Comparison of ENCODE assay signal across 23 cellular contexts in the genomic region with DNA sequence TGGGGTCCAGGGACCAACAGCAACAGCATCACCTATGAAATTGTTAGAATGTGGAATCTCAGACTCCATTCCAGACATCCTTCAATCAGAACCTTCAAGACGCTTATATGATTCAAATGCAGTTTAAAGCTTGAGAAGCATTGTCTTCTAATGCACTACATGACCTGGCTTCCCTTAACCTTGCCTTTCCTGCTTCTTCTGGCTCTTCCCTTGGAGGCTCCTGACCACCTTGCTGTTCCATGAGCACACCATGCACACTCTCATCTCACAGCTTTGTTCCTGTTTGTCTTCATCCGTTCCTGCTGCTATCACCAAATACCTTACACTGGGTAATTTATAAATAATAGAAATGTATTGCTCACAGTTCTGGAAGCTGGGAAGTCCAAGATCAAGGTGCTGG. TPM values are rescaled to one million over a fixed set of nuclear protein-coding genes. Genes with fewer than 3 reads are reported as not detected.
DNase-seq lines count a peak whose midpoint lies in the region; ATAC-seq, FAIRE-seq and TF ChIP-seq lines count a peak whose summit lies in the region.
"Had no signal": no experiment of that assay in that cellular context is flagged by ENCODE, and none has a peak within 500 bp of the region (broad histone marks: within the 10 kb centered on the region; RNA-seq: fewer than 3 reads in every experiment).

No MANE protein-coding gene starts in this region.

- BruUV-seq in IMR-90 (replicated peaks; lab: Mats Ljungman, UMichigan), result no TSS peak

- H3K27ac ChIP-seq in IMR-90 (ENCODE audit: insufficient read depth, low read length), result no peak overlapping the region
- no peak overlapping the region for H3K27ac ChIP-seq in keratinocyte (ENCODE audit: control insufficient read depth, insufficient read depth, low read length)
- H3K27ac ChIP-seq: 22Rv1; BLaER1 treated with 17β-estradiol and CSF1 and Interleukin-3, amounts not matched to agents 10 nM and 100 nM had no signal

- no CpG with 5 or more reads among the region's 2 CpGs for WGBS in IMR-90 (ENCODE audit: extremely low coverage in 2 of 2, insufficient read length in 1 of 2), 2 experiments

- no peak overlapping the region for H3K9ac ChIP-seq in IMR-90 (ENCODE audit: low read depth, low read length)
- no peak overlapping the region for H3K9ac ChIP-seq in keratinocyte (ENCODE audit: control insufficient read depth, extremely low read depth, insufficient read depth, low read length)
- H3K9ac ChIP-seq: BLaER1 treated with 17β-estradiol and CSF1 and Interleukin-3, amounts not matched to agents 10 nM and 100 nM had no signal

- no peak for ATAC-seq in IMR-90 (ENCODE audit: low read depth)
- ATAC-seq: GM12878 had no signal

- H2AFZ ChIP-seq in IMR-90 (replicated peaks; ENCODE audit: low read length, poor library complexity) (no peak overlapping the region), keratinocyte (ENCODE audit: control insufficient read depth, low read length) (no peak overlapping the region)

- dilution Hi-C loops in IMR-90 (cut with HindIII; ENCODE audit: low sequenced_read_pairs, unreplicated experiment) (no loop called here), keratinocyte (cut with MboI; ENCODE audit: extremely low pct_ligation_motif_present, low sequenced_read_pairs) (no loop called here)

- no peak overlapping the region for H3K18ac ChIP-seq in IMR-90 (ENCODE audit: low read depth, low read length)

- H4K8ac ChIP-seq in IMR-90 (ENCODE audit: low read depth in 2 of 2, low read length in 2 of 2), result no peak overlapping the region

- intact Hi-C loops in IMR-90 (cut with micrococcal nuclease), result no loop called here

- CTCF ChIA-PET in IMR-90 (lab: Yijun Ruan, JAX), result no interaction called here

- H2BK5ac ChIP-seq in IMR-90 (ENCODE audit: low read depth, low read length, poor library complexity, severe bottlenecking), result no peak overlapping the region

- H3K4ac ChIP-seq in IMR-90 (ENCODE audit: low read depth, low read length), result no peak overlapping the region

- peaks cover 3% of the 10 kb centered on the region; the same call in 1 of the 2 replicates for H4K20me1 ChIP-seq in IMR-90 (ENCODE audit: insufficient read depth, low read length)
- no peaks in the 10 kb centered on the region for H4K20me1 ChIP-seq in keratinocyte (ENCODE audit: control insufficient read depth, extremely low read depth, insufficient read depth, low read length)

- H3K4me1 ChIP-seq in IMR-90 (ENCODE audit: control insufficient read depth, insufficient read depth, low read length), result peaks cover 2% of the 10 kb centered on the region; the same call in 1 of the 2 replicates
- peaks cover 8% of the 10 kb centered on the region for H3K4me1 ChIP-seq in keratinocyte (ENCODE audit: control insufficient read depth, extremely low read depth, insufficient read depth, low read length)
- H3K4me1 ChIP-seq: BE2C had no signal

- 0 out of 2 replicates have a peak overlapping the region, but pooled peaks have one; percentile 3 for H3K23ac ChIP-seq in IMR-90 (ENCODE audit: low read depth, low read length)

- no peak overlapping the region for H2BK15ac ChIP-seq in IMR-90 (ENCODE audit: low read depth, low read length)

- H3K36me3 ChIP-seq in IMR-90 (ENCODE audit: control insufficient read depth, insufficient read depth, low read length) (peaks cover 3% of the 10 kb centered on the region; the same call in 1 of the 2 replicates), keratinocyte (ENCODE audit: control insufficient read depth in 2 of 2, extremely low read depth in 1 of 2, insufficient read depth in 2 of 2, low read length in 2 of 2) (peaks cover 0 to 6% of the 10 kb centered on the region in 2 experiments)
- H3K36me3 ChIP-seq: BE2C had no signal

- no peak overlapping the region for H4K5ac ChIP-seq in IMR-90 (ENCODE audit: low read depth, low read length)

- no peak for DNase-seq in GM12891 (ENCODE audit: insufficient read length, low spot score)
- no peak for DNase-seq in IMR-90
- DNase-seq in keratinocyte (ENCODE audit: low read depth, low spot score), result no peak
- no peak for DNase-seq in retinal pigment epithelial cell (ENCODE audit: low read depth)
- no peak for DNase-seq in stimulated activated CD4-positive, alpha-beta T cell treated with anti-CD3 and anti-CD28 coated beads, Interleukin-1b, Interleukin-23, amount 100 ng/mL, for 48 hours
- no peak for DNase-seq in RKO (ENCODE audit: low spot score)
- DNase-seq in GM13977 (ENCODE audit: low spot score), result no peak
- DNase-seq: AML-193; BE2C; CD4-positive, alpha-beta T cell; CD8-positive, alpha-beta memory T cell; DMS 273 treated with DMSO at 0.1 percent for 48 hours; DMS79; EL; GDM1; H7; HCEC 1CT had no signal

- no peak for TF ChIP-seq RAD21 in IMR-90 (IDR thresholded peaks at IDR 0.05; ENCODE audit: low read length)

- TF ChIP-seq POLR2A in GM12891 (IDR thresholded peaks at IDR 0.05; ENCODE audit: low read depth, low read length) (no peak), IMR-90 (IDR thresholded peaks at IDR 0.05; ENCODE audit: low read depth, low read length) (no peak)

- no peak overlapping the region for H3K56ac ChIP-seq in IMR-90 (ENCODE audit: extremely low read depth, insufficient read depth, low read length)

- H3K27me3 ChIP-seq in IMR-90 (ENCODE audit: control insufficient read depth, insufficient read depth, low read length), result no peaks in the 10 kb centered on the region
- no peaks in the 10 kb centered on the region for H3K27me3 ChIP-seq in keratinocyte (ENCODE audit: control insufficient read depth, extremely low read depth, insufficient read depth, low read length)
- H3K27me3 ChIP-seq: BE2C; BLaER1 treated with 17β-estradiol and CSF1 and Interleukin-3, amounts not matched to agents 10 nM and 100 nM had no signal

- H3K9me3 ChIP-seq in IMR-90 (ENCODE audit: control insufficient read depth, insufficient read depth, low read length) (no peaks in the 10 kb centered on the region), keratinocyte (ENCODE audit: control insufficient read depth, low read depth, low read length) (no peaks in the 10 kb centered on the region)
- H3K9me3 ChIP-seq: BE2C had no signal

- H2AK9ac ChIP-seq in IMR-90 (replicated peaks; ENCODE audit: low read depth, low read length, poor library complexity), result no peak overlapping the region

- peaks cover 20 to 57% of the 10 kb centered on the region in 2 experiments for H3K79me1 ChIP-seq in IMR-90 (ENCODE audit: low read depth in 1 of 2, low read length in 2 of 2)

- H2BK20ac ChIP-seq in IMR-90 (ENCODE audit: low read depth, low read length), result no peak overlapping the region

- no peak overlapping the region for H3K4me2 ChIP-seq in IMR-90 (ENCODE audit: low read depth, low read length)
- H3K4me2 ChIP-seq in keratinocyte (ENCODE audit: control insufficient read depth, extremely low read depth, insufficient read depth, low read depth, low read length), result no peak overlapping the region
- H3K4me2 ChIP-seq: BLaER1 treated with 17β-estradiol and CSF1 and Interleukin-3, amounts not matched to agents 10 nM and 100 nM had no signal

- no peak for FAIRE-seq in GM12891 (lab: Jason Lieb, UNC)
- FAIRE-seq in keratinocyte (lab: Jason Lieb, UNC), result peak; percentile 60
- FAIRE-seq: A204.1, D721Med, GM12878, H1 had no signal

- no peak overlapping the region for H4K91ac ChIP-seq in IMR-90 (ENCODE audit: insufficient read depth, low read depth, low read length)

- POLR2A ChIA-PET in IMR-90 (lab: Charles Lee; ENCODE audit: unreplicated experiment), result no interaction called here

- no peak for TF ChIP-seq CTCF in IMR-90 (conservative IDR thresholded peaks at IDR 0.05; ENCODE audit: low read depth, low read length)
- no peak for TF ChIP-seq CTCF in keratinocyte (optimal IDR thresholded peaks at IDR 0.05 in 1 of 3, IDR thresholded peaks at IDR 0.05 in 1 of 3, conservative IDR thresholded peaks at IDR 0.05 in 1 of 3; ENCODE audit: extremely low read depth in 1 of 3, insufficient read depth in 2 of 3, low read length in 3 of 3)
- no peak for TF ChIP-seq CTCF in retinal pigment epithelial cell (conservative IDR thresholded peaks at IDR 0.05; ENCODE audit: low read depth, low read length)
- no peak for TF ChIP-seq CTCF in GM13977 (IDR thresholded peaks at IDR 0.05; ENCODE audit: extremely low read depth, insufficient read depth, missing control alignments)

- peaks cover 6% of the 10 kb centered on the region for H3K9me1 ChIP-seq in IMR-90 (ENCODE audit: insufficient read depth, low read length)
- no peaks in the 10 kb centered on the region for H3K9me1 ChIP-seq in keratinocyte (ENCODE audit: control insufficient read depth, extremely low read depth, insufficient read depth, low read length)

- no peak overlapping the region for H2AK5ac ChIP-seq in IMR-90 (ENCODE audit: low read depth, low read length)

- H3K14ac ChIP-seq in IMR-90 (replicated peaks; ENCODE audit: low read depth, low read length), result no peak overlapping the region

- no peak overlapping the region for H2BK120ac ChIP-seq in IMR-90 (ENCODE audit: low read depth, low read length)

- H3K4me3 ChIP-seq in IMR-90 (ENCODE audit: insufficient read depth, low read depth, low read length), result no peak overlapping the region
- no peak overlapping the region for H3K4me3 ChIP-seq in keratinocyte (ENCODE audit: control insufficient read depth in 2 of 3, extremely low read depth in 1 of 3, insufficient read depth in 2 of 3, low read depth in 1 of 3, low read length in 3 of 3)
- H3K4me3 ChIP-seq in retinal pigment epithelial cell (ENCODE audit: low read length), result peak overlapping the region; percentile 64
- H3K4me3 ChIP-seq: BLaER1 treated with 17β-estradiol and CSF1 and Interleukin-3, amounts not matched to agents 10 nM and 100 nM; GM12878 had no signal

- in situ Hi-C loops in IMR-90 (cut with MboI; ENCODE audit: low sequenced_read_pairs), result no loop called here
- in situ Hi-C loops in GM13977 (cut with MboI; ENCODE audit: low pct_unique_long_range_greater_than_20kb, low sequenced_read_pairs, unreplicated experiment), result loop anchor here (25.0 kb wide), 1 partner anchor 257 kb away; no protein-coding TSS in a partner anchor

- H3K79me2 ChIP-seq in keratinocyte (ENCODE audit: control insufficient read depth, insufficient read depth, low read length), result peaks cover 21% of the 10 kb centered on the region

TF ChIP-seq in IMR-90, 13 proteins besides CTCF, POLR2A, EP300 and RAD21 (continues in another document):
- no peak for TF ChIP-seq MAZ (IDR thresholded peaks at IDR 0.05; ENCODE audit: borderline replicate concordance, low read depth, low read length)
- no peak for TF ChIP-seq MAFK (IDR thresholded peaks at IDR 0.05; ENCODE audit: low read depth, low read length)

RNA-seq across cellular contexts. Expression of a gene that starts 26.1 kb away (rescaled TPM):
- 6.0 TPM for polyA plus RNA-seq in GM12891 (2012; ENCODE audit: low read depth, missing spikeins)
- total RNA-seq in IMR-90 (2012; rRNA removed), result 14.2 and 15.8 TPM in 2 replicates
- polyA plus RNA-seq in IMR-90 (2012; rRNA removed), result 4.2 and 4.7 TPM in 2 replicates
- 1.7 and 2.2 TPM in 2 replicates for polyA plus RNA-seq in IMR-90 (2012; cell fraction: cytosol; rRNA removed)
- 5.2 and 12.8 TPM in 2 replicates for polyA plus RNA-seq in IMR-90 (2012; cell fraction: nucleus; rRNA removed; ENCODE audit: low replicate concordance)
- polyA plus RNA-seq in keratinocyte, result 11.1 to 14.0 TPM (median 13.9 TPM) in 3 replicates
- 2.5 TPM for polyA plus RNA-seq in keratinocyte (2011; ENCODE audit: low read depth)
- 4.6 and 6.9 TPM in 2 replicates for polyA plus RNA-seq in keratinocyte (2011; cell fraction: cytosol; rRNA removed)
- polyA plus RNA-seq in keratinocyte (2011; cell fraction: nucleus; rRNA removed), result 24.8 and 26.0 TPM in 2 replicates
- 3.4 and 5.8 TPM in 2 replicates for polyA plus RNA-seq in keratinocyte (2012; ENCODE audit: low replicate concordance)
- polyA minus RNA-seq in keratinocyte, result 15.1 to 29.5 TPM (median 27.5 TPM) in 3 replicates
- 7.3 TPM for polyA minus RNA-seq in keratinocyte (2011; cell fraction: cytosol; rRNA and poly(A)+ RNA removed)
- polyA minus RNA-seq in keratinocyte (2011; cell fraction: nucleus; rRNA and poly(A)+ RNA removed), result 26.7 and 60.2 TPM in 2 replicates
- polyA plus RNA-seq: CD8-positive, alpha-beta memory T cell had no signal
